10 cellular contexts compared by ENCODE assay signal in the genomic region with DNA sequence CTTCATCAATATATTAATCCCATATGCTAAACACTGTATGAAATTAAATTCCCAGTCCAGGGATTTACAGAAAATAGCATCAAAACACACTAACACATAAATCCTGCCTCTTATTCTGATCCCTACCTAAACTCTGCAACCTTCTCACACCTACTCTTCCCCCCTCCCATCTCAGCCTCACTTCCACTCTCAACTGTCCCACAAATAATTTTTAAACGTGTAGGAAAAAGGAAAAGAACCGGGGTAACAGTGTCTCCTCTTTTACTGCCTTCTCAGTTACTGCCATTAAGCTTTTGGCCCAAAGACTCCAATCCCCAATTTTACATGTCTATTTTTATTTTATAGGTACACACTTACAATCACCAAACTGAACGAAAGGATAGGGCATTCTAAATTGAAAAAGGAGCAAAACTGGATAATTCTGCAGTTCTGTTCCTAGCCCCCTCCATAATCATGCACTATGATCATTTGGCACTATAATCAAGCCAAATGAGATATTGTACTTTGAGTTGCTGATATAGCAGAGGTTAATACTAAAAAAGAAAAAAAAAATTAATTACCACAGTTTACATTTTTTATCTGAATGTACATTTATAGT. TPM values are rescaled to one million over a fixed set of nuclear protein-coding genes. Genes with fewer than 3 reads are reported as not detected.
A peak's percentile ranks its signal among the peaks of the same experiment; 100 is the strongest.
DNase-seq lines count a peak whose midpoint lies in the region; ATAC-seq and TF ChIP-seq lines count a peak whose summit lies in the region.
"Had no signal": no experiment of that assay in that cellular context is flagged by ENCODE, and none has a peak within 500 bp of the region (broad histone marks: within the 10 kb centered on the region; RNA-seq: fewer than 3 reads in every experiment).

No MANE protein-coding gene starts in this region.

- peak overlapping the region; percentile 97 for H3K9ac ChIP-seq in mesenchymal stem cell (ENCODE audit: low read length)

- no peak overlapping the region for H2AFZ ChIP-seq in mesenchymal stem cell (ENCODE audit: low read depth, low read length)

- DNase-seq in heart right ventricle = no peak
- no peak for DNase-seq in Right ventricle myocardium inferior (ENCODE audit: missing footprints)
- no peak for DNase-seq in ascending aorta (ENCODE audit: low spot score in 2 of 2)
- DNase-seq in mesenchymal stem cell = no peak
- DNase-seq in upper lobe of right lung = no peak
- DNase-seq in SW480 (ENCODE audit: low spot score) = no peak
- DNase-seq in ACHN = no peak
- DNase-seq: NCI-H82 had no signal

- no peak overlapping the region for H3K18ac ChIP-seq in mesenchymal stem cell (ENCODE audit: low read depth in 1 of 2, low read length in 2 of 2)

- WGBS in heart right ventricle, 2 donors = 13 to 18% methylated on average over 3 of the region's 3 CpGs
- 23% methylated on average over 2 of the region's 3 CpGs for WGBS in mesenchymal stem cell

- H2BK15ac ChIP-seq in mesenchymal stem cell (ENCODE audit: low read depth, poor library complexity, severe bottlenecking) = no peak overlapping the region

- no peak overlapping the region for H2BK5ac ChIP-seq in mesenchymal stem cell (ENCODE audit: low read depth, low read length, poor library complexity, severe bottlenecking)

- peaks cover 14% of the 10 kb centered on the region for H3K79me1 ChIP-seq in mesenchymal stem cell (replicated peaks; ENCODE audit: low read length, poor library complexity, severe bottlenecking)

- H4K8ac ChIP-seq in mesenchymal stem cell (ENCODE audit: low read length) = no peak overlapping the region

- no peak overlapping the region for H2AK5ac ChIP-seq in mesenchymal stem cell (ENCODE audit: low read length, severe bottlenecking)

- intact Hi-C loops in heart right ventricle (cut with DNase I) = loop anchor here in 8 of 10 donors (1.0 to 10.0 kb wide), 14 partner anchors 25 to 477 kb away; a partner anchor contains a TSS
- intact Hi-C loops in Right ventricle myocardium inferior (cut with DNase I) = loop anchor here (2.0 to 5.0 kb wide), 6 partner anchors 25 to 1842 kb away; a partner anchor contains a TSS
- intact Hi-C loops in ascending aorta (cut with DNase I) = loop anchor here (5.0 kb wide), 6 partner anchors 52 to 292 kb away; a partner anchor contains a TSS
- intact Hi-C loops in upper lobe of right lung (cut with DNase I) = no loop called here

- H3K9me3 ChIP-seq in heart right ventricle (no peaks in the 10 kb centered on the region), ascending aorta (no peaks in the 10 kb centered on the region), mesenchymal stem cell (ENCODE audit: control insufficient read depth, low read length) (no peaks in the 10 kb centered on the region), upper lobe of right lung (no peaks in the 10 kb centered on the region)
- H3K9me3 ChIP-seq: neutrophil had no signal

- H3K4me3 ChIP-seq in heart right ventricle = peak overlapping the region in 6 of 10 donors; percentile 59 to 89 (median 74)
- peak overlapping the region; percentile 96 to 97 for H3K4me3 ChIP-seq in ascending aorta
- peak overlapping the region in 1 of 2 experiments; percentile 88 for H3K4me3 ChIP-seq in mesenchymal stem cell (ENCODE audit: insufficient read depth in 1 of 2, low read depth in 1 of 2, low read length in 2 of 2)
- peak overlapping the region; percentile 79 for H3K4me3 ChIP-seq in upper lobe of right lung

- no peaks in the 10 kb centered on the region for H3K36me3 ChIP-seq in heart right ventricle
- H3K36me3 ChIP-seq in ascending aorta = no peaks in the 10 kb centered on the region
- no peaks in the 10 kb centered on the region for H3K36me3 ChIP-seq in mesenchymal stem cell (ENCODE audit: control insufficient read depth in 1 of 2, insufficient read depth in 2 of 2, low read depth in 1 of 2, low read length in 2 of 2)
- H3K36me3 ChIP-seq in upper lobe of right lung = no peaks in the 10 kb centered on the region
- H3K36me3 ChIP-seq: neutrophil had no signal

- peak overlapping the region; percentile 34 for H2BK120ac ChIP-seq in mesenchymal stem cell (ENCODE audit: low read depth, low read length)

- ATAC-seq in heart right ventricle (no peak), Right ventricle myocardium inferior (no peak), upper lobe of right lung (no peak), GM18858 (IDR thresholded peaks at IDR 0.05; ENCODE audit: unreplicated experiment) (no peak)

- peaks cover 0 to 70% (median 41%) of the 10 kb centered on the region in 9 donors for H3K4me1 ChIP-seq in heart right ventricle
- peaks cover 0 to 15% of the 10 kb centered on the region in 2 donors for H3K4me1 ChIP-seq in ascending aorta
- no peaks in the 10 kb centered on the region for H3K4me1 ChIP-seq in mesenchymal stem cell (ENCODE audit: control insufficient read depth, insufficient read depth, low read depth, low read length)
- H3K4me1 ChIP-seq in upper lobe of right lung = peaks cover 10% of the 10 kb centered on the region

- TF ChIP-seq CTCF in heart right ventricle (IDR thresholded peaks at IDR 0.05) (no peak), ascending aorta (IDR thresholded peaks at IDR 0.05) (no peak), upper lobe of right lung (IDR thresholded peaks at IDR 0.05) (no peak)

- H2BK12ac ChIP-seq in mesenchymal stem cell (ENCODE audit: low read length in 2 of 2) = no peak overlapping the region

- no peak overlapping the region for H3K4ac ChIP-seq in mesenchymal stem cell (ENCODE audit: low read depth in 1 of 2, low read length in 2 of 2)

- no peak overlapping the region for H3K4me2 ChIP-seq in mesenchymal stem cell (ENCODE audit: low read length, poor library complexity, severe bottlenecking)

- H3K23ac ChIP-seq in mesenchymal stem cell (ENCODE audit: low read length in 2 of 2) = no peak overlapping the region

- in situ Hi-C loops in ACHN (cut with HindIII; ENCODE audit: low pct_ligation_motif_present, low pct_unique_long_range_greater_than_20kb, low sequenced_read_pairs) = no loop called here

- H3K27ac ChIP-seq in heart right ventricle (peak overlapping the region in 5 of 10 donors; percentile 99 to 100 (median 100)), ascending aorta (no peak overlapping the region), mesenchymal stem cell (ENCODE audit: low read length, poor library complexity, severe bottlenecking) (no peak overlapping the region), upper lobe of right lung (peak overlapping the region; percentile 99)

- H3K27me3 ChIP-seq in heart right ventricle (no peaks in the 10 kb centered on the region), ascending aorta (no peaks in the 10 kb centered on the region), mesenchymal stem cell (ENCODE audit: control insufficient read depth in 1 of 2, insufficient read depth in 1 of 2, low read length in 2 of 2) (no peaks in the 10 kb centered on the region), upper lobe of right lung (no peaks in the 10 kb centered on the region)
- H3K27me3 ChIP-seq: neutrophil had no signal

- H3K14ac ChIP-seq in mesenchymal stem cell (ENCODE audit: low read length in 2 of 2) = no peak overlapping the region

- H4K91ac ChIP-seq in mesenchymal stem cell (ENCODE audit: low read length) = no peak overlapping the region

RNA-seq across cellular contexts. Expression of a gene that starts 2.9 kb away (rescaled TPM):
- total RNA-seq in heart right ventricle (10 to 100 TPM; 10.9 to 21.7 (median 17.6) TPM), Right ventricle myocardium inferior (11.6 TPM), ascending aorta (54.8 TPM), upper lobe of right lung (50.6 TPM)
- 1 to 10 TPM; 2.6 to 4.8 TPM for polyA plus RNA-seq in heart right ventricle
- 6.2 TPM for polyA plus RNA-seq in mesenchymal stem cell (2013, experiment 1 of 2)
- 6.2 TPM for polyA plus RNA-seq in mesenchymal stem cell (2013, experiment 2 of 2)

RNA-seq across cellular contexts. Expression of a gene that starts 51.9 kb away (rescaled TPM):
- 10 to 100 TPM; 15.2 to 26.4 (median 18.6) TPM for total RNA-seq in heart right ventricle
- polyA plus RNA-seq in heart right ventricle = 1 to 10 TPM; 9.3 to 9.9 TPM
- 15.9 TPM for total RNA-seq in Right ventricle myocardium inferior
- 19.4 TPM for total RNA-seq in ascending aorta
- polyA plus RNA-seq in mesenchymal stem cell (2013, experiment 1 of 2) = 18.3 TPM
- 19.9 TPM for polyA plus RNA-seq in mesenchymal stem cell (2013, experiment 2 of 2)
- 42.8 TPM for total RNA-seq in upper lobe of right lung
